Comparison of ENCODE assay signal across 8 cellular contexts in the genomic region with DNA sequence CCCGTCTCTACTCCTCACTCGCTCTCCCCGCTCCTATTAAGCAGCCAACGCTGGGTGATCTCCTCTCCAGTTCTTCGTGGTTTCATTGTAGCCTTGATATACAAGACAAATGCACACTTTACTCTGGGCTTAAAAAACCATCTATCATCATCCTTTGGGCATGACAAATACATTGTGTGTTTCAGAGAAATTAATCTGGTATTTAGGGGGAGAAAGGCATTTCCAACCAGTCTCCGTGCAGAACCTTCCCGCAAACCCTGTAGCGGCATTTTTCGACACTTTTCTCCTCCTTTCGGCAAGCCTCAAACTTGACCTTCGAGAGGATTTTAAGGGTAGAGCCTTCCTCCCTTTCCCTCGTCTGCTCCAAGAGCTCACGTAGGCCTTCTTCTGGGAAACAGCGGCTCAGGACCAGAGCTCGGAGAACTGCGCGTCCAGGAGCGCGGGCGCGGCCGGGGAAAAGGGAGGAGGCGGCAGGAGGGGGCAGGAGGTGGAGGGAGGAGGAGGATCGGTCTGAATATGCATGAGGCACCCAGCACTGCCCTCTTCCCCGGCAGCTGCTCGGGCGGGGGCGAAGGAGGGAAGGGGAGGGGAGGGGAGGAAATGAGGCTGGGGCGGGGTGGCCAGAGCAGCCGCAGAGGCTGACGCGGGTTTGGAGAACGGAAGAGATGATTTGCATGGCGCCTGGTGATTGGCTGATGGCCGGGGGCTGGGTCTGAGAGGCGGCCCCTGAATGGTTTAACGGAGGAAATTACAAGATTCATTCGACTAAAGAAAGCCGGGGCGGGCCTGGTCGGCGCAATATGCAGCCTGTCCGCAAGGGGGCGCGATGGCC.
DNase-seq lines count a peak whose midpoint lies in the region; ATAC-seq and TF ChIP-seq lines count a peak whose summit lies in the region.

No MANE protein-coding gene starts in this region.

- H3K9me3 ChIP-seq in Panc1 (ENCODE audit: control insufficient read depth, insufficient read depth, low read depth, low read length): no peaks in the 10 kb centered on the region

- peak overlapping the region; percentile 53 for H3K27ac ChIP-seq in Panc1 (ENCODE audit: low read length)

- BruUV-seq in Panc1 (replicated peaks; lab: Mats Ljungman, UMichigan): no TSS peak

- CTCF ChIA-PET in Panc1 (lab: Charles Lee): interaction anchor here (0.6 to 1.0 kb wide), 4 partner anchors 360 to 1437 kb away, joined by 4 to 13 read pairs (median 4); no protein-coding TSS in a partner anchor

- no peaks in the 10 kb centered on the region for H3K9me3 Mint-ChIP-seq in activated T-helper 1 cell treated with anti-CD3 and anti-CD28 coated beads, Interleukin-12 subunit alpha, Interleukin-12 subunit beta, Interleukin-2, Interleukin-4 antibody, amounts not matched to agents 30 ng/mL and 10 ng/mL and 1 ng/mL, durations not matched to agents 14 hours and 24 hours and 36 hours
- H3K9me3 Mint-ChIP-seq in naive thymus-derived CD8-positive, alpha-beta T cell: peaks cover 0 to 22% (median 11%) of the 10 kb centered on the region in 9 donors
- H3K9me3 Mint-ChIP-seq in stimulated activated effector memory CD8-positive, alpha-beta T cell treated with anti-CD3 and anti-CD28 coated beads, Interleukin-12 subunit alpha, Interleukin-12 subunit beta, amount 100 ng/mL, for 72 hours: no peaks in the 10 kb centered on the region

- H3K27ac Mint-ChIP-seq in activated T-helper 1 cell treated with anti-CD3 and anti-CD28 coated beads, Interleukin-12 subunit alpha, Interleukin-12 subunit beta, Interleukin-2, Interleukin-4 antibody, amounts not matched to agents 30 ng/mL and 10 ng/mL and 1 ng/mL, durations not matched to agents 14 hours and 24 hours and 36 hours: no peak overlapping the region
- H3K27ac Mint-ChIP-seq in naive thymus-derived CD8-positive, alpha-beta T cell: no peak overlapping the region
- no peak overlapping the region for H3K27ac Mint-ChIP-seq in stimulated activated effector memory CD8-positive, alpha-beta T cell treated with anti-CD3 and anti-CD28 coated beads, Interleukin-12 subunit alpha, Interleukin-12 subunit beta, amount 100 ng/mL, for 72 hours

- no peaks in the 10 kb centered on the region for H3K36me3 Mint-ChIP-seq in activated T-helper 1 cell treated with anti-CD3 and anti-CD28 coated beads, Interleukin-12 subunit alpha, Interleukin-12 subunit beta, Interleukin-2, Interleukin-4 antibody, amounts not matched to agents 30 ng/mL and 10 ng/mL and 1 ng/mL, durations not matched to agents 14 hours and 24 hours and 36 hours (ENCODE audit: low read depth)
- H3K36me3 Mint-ChIP-seq in naive thymus-derived CD8-positive, alpha-beta T cell: peaks cover 3 to 26% (median 16%) of the 10 kb centered on the region in 3 donors
- no peaks in the 10 kb centered on the region for H3K36me3 Mint-ChIP-seq in stimulated activated effector memory CD8-positive, alpha-beta T cell treated with anti-CD3 and anti-CD28 coated beads, Interleukin-12 subunit alpha, Interleukin-12 subunit beta, amount 100 ng/mL, for 72 hours

- intact Hi-C loops in Panc1 (cut with micrococcal nuclease; ENCODE audit: unreplicated experiment): loop anchor here (1.0 to 10.0 kb wide), 3 partner anchors 126 to 539 kb away; a partner anchor contains a TSS
- intact Hi-C loops in activated T-helper 1 cell treated with anti-CD3 and anti-CD28 coated beads, Interleukin-12 subunit alpha, Interleukin-12 subunit beta, Interleukin-2, Interleukin-4 antibody, amounts not matched to agents 30 ng/mL and 10 ng/mL and 1 ng/mL, durations not matched to agents 14 hours and 24 hours and 36 hours (cut with micrococcal nuclease): loop anchor here (1.0 to 5.0 kb wide), 8 partner anchors 111 to 874 kb away; a partner anchor contains a TSS

- peak overlapping the region; percentile 67 to 89 for H3K4me3 ChIP-seq in Panc1 (ENCODE audit: low read depth in 2 of 2, low read length in 2 of 2)

- H3K4me1 Mint-ChIP-seq in activated T-helper 1 cell treated with anti-CD3 and anti-CD28 coated beads, Interleukin-12 subunit alpha, Interleukin-12 subunit beta, Interleukin-2, Interleukin-4 antibody, amounts not matched to agents 30 ng/mL and 10 ng/mL and 1 ng/mL, durations not matched to agents 14 hours and 24 hours and 36 hours (ENCODE audit: low read depth): peaks cover 24% of the 10 kb centered on the region
- H3K4me1 Mint-ChIP-seq in naive thymus-derived CD8-positive, alpha-beta T cell: peaks cover 6 to 20% (median 10%) of the 10 kb centered on the region in 4 donors
- H3K4me1 Mint-ChIP-seq in stimulated activated effector memory CD8-positive, alpha-beta T cell treated with anti-CD3 and anti-CD28 coated beads, Interleukin-12 subunit alpha, Interleukin-12 subunit beta, amount 100 ng/mL, for 72 hours: peaks cover 17% of the 10 kb centered on the region

- peaks cover 31% of the 10 kb centered on the region for H3K27me3 Mint-ChIP-seq in activated T-helper 1 cell treated with anti-CD3 and anti-CD28 coated beads, Interleukin-12 subunit alpha, Interleukin-12 subunit beta, Interleukin-2, Interleukin-4 antibody, amounts not matched to agents 30 ng/mL and 10 ng/mL and 1 ng/mL, durations not matched to agents 14 hours and 24 hours and 36 hours (ENCODE audit: insufficient read depth)
- H3K27me3 Mint-ChIP-seq in naive thymus-derived CD8-positive, alpha-beta T cell: peaks cover 0 to 31% (median 26%) of the 10 kb centered on the region in 5 donors

- in situ Hi-C loops in Panc1 (cut with HindIII; ENCODE audit: low pct_unique_long_range_greater_than_20kb, low sequenced_read_pairs): no loop called here

- DNase-seq in Daoy (ENCODE audit: low read depth) (peak; percentile 99), GOT3 (lab: John Stamatoyannopoulos, UW) (peak; percentile 91), Kasumi-1 (lab: John Stamatoyannopoulos, UW) (peak; percentile 91 to 94), Panc1 (ENCODE audit: low read depth, low spot score) (peak; percentile 82), fibroblast of peridontal ligament (ENCODE audit: extremely low read depth) (peak; percentile 91)
- peak; percentile 89 for DNase-seq in activated T-helper 1 cell treated with anti-CD3 and anti-CD28 coated beads, Interleukin-12 subunit alpha, Interleukin-12 subunit beta, Interleukin-2, Interleukin-4 antibody, amounts not matched to agents 30 ng/mL and 10 ng/mL and 1 ng/mL, durations not matched to agents 14 hours and 24 hours and 36 hours (ENCODE audit: low spot score)
- DNase-seq in naive thymus-derived CD8-positive, alpha-beta T cell: peak; percentile 43 to 85 (median 68)
- peak; percentile 78 to 96 for DNase-seq in stimulated activated effector memory CD8-positive, alpha-beta T cell treated with anti-CD3 and anti-CD28 coated beads, Interleukin-12 subunit alpha, Interleukin-12 subunit beta, amount 100 ng/mL, for 72 hours (ENCODE audit: low spot score in 2 of 2)

- H3K27me3 ChIP-seq in Panc1 (ENCODE audit: control insufficient read depth, insufficient read depth, low read length): peaks cover 19% of the 10 kb centered on the region

- POLR2A ChIA-PET in Panc1 (lab: Charles Lee): interaction anchor here (0.6 kb wide), 1 partner anchor 123 kb away, joined by 3 read pairs; no protein-coding TSS in a partner anchor
- POLR2A ChIA-PET in naive thymus-derived CD8-positive, alpha-beta T cell (lab: Charles Lee): no interaction called here

- ATAC-seq in Panc1: peak; percentile 95
- ATAC-seq in naive thymus-derived CD8-positive, alpha-beta T cell: peak; percentile 78 to 88
- peak; percentile 96 for ATAC-seq in stimulated activated effector memory CD8-positive, alpha-beta T cell treated with anti-CD3 and anti-CD28 coated beads, Interleukin-12 subunit alpha, Interleukin-12 subunit beta, amount 100 ng/mL, for 72 hours

- no peak overlapping the region for H3K4me3 Mint-ChIP-seq in activated T-helper 1 cell treated with anti-CD3 and anti-CD28 coated beads, Interleukin-12 subunit alpha, Interleukin-12 subunit beta, Interleukin-2, Interleukin-4 antibody, amounts not matched to agents 30 ng/mL and 10 ng/mL and 1 ng/mL, durations not matched to agents 14 hours and 24 hours and 36 hours
- no peak overlapping the region for H3K4me3 Mint-ChIP-seq in naive thymus-derived CD8-positive, alpha-beta T cell
- H3K4me3 Mint-ChIP-seq in stimulated activated effector memory CD8-positive, alpha-beta T cell treated with anti-CD3 and anti-CD28 coated beads, Interleukin-12 subunit alpha, Interleukin-12 subunit beta, amount 100 ng/mL, for 72 hours: no peak overlapping the region

- no peaks in the 10 kb centered on the region for H3K36me3 ChIP-seq in Panc1 (ENCODE audit: control insufficient read depth, insufficient read depth, low read length)

- peak; percentile 86 for TF ChIP-seq CTCF in Panc1 (IDR thresholded peaks at IDR 0.05)

- peaks cover 19% of the 10 kb centered on the region for H3K4me1 ChIP-seq in Panc1 (ENCODE audit: control insufficient read depth, insufficient read depth, low read length)

Comparison
In these comparisons a context has a peak if more than half of its experiments do, and no peak if none do; other contexts are left out.
1. Peak in every context shown above with its lines: DNase-seq, ATAC-seq, H3K4me3 ChIP-seq and H3K27ac ChIP-seq.